In the genomic region with DNA sequence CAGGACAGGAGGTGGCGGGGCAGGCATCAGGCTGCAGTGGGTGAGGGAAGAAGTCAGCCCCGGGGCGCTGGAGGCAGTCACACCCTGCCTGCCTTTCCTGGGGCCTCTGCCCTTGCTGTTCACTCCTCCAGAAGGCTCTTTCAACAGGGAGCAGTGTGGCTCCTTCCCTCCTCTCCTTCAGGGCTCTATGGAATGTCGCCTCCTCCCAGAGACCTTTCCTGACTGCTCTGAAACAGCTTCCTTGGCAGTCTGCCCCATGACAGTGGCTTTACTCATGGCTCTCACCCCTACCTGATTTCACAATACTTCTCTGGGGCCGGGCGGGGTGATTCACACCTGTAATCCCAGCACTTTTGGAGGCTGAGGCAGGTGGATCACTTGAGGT, we compare ENCODE assay signal across 8 cellular contexts. TPM values are rescaled to one million over a fixed set of nuclear protein-coding genes. Genes with fewer than 3 reads are reported as not detected.
DNase-seq lines count a peak whose midpoint lies in the region; FAIRE-seq and TF ChIP-seq lines count a peak whose summit lies in the region.

No MANE protein-coding gene starts in this region.

- 0 out of 2 replicates have a peak, but pooled peaks have one; percentile 2 for TF ChIP-seq CTCF in AG04450 (IDR thresholded peaks at IDR 0.05; ENCODE audit: low read depth, low read length)
- no peak for TF ChIP-seq CTCF in kidney (IDR thresholded peaks at IDR 0.05; ENCODE audit: borderline replicate concordance, extremely low read depth, insufficient read depth)

- peaks cover 5 to 13% of the 10 kb centered on the region in 2 donors for H3K4me1 ChIP-seq in kidney (ENCODE audit: control insufficient read depth in 1 of 2, insufficient read depth in 1 of 2, low read depth in 1 of 2, low read length in 2 of 2)

- POLR2A ChIA-PET in AG04450 (lab: Yijun Ruan, JAX), result interaction anchor here (0.7 kb wide), 1 partner anchor 20 kb away, joined by 3 read pairs; no protein-coding TSS in a partner anchor

- H3K36me3 ChIP-seq in kidney (ENCODE audit: control insufficient read depth in 1 of 2, insufficient read depth in 2 of 2, low read length in 2 of 2), result no peaks in the 10 kb centered on the region

- H3K27me3 ChIP-seq in AG04450 (ENCODE audit: control insufficient read depth, insufficient read depth, low read length), result no peaks in the 10 kb centered on the region

- TF ChIP-seq POLR2A in GM12892 (IDR thresholded peaks at IDR 0.05; ENCODE audit: low read depth, low read length), result no peak

- CTCF ChIA-PET in AG04450 (lab: Charles Lee), result interaction anchor here (0.6 to 2.4 kb wide), 2 partner anchors 9 to 12 kb away, joined by 3 to 14 read pairs; no protein-coding TSS in a partner anchor

- peak overlapping the region; percentile 21 for H3K27ac ChIP-seq in AG04450 (ENCODE audit: low read depth, low read length)
- peak overlapping the region in 1 of 2 donors; percentile 23 for H3K27ac ChIP-seq in kidney (ENCODE audit: low read depth in 2 of 2, low read length in 2 of 2)

- H3K4me3 ChIP-seq in AG04450 (ENCODE audit: low read depth, low read length), result no peak overlapping the region
- no peak overlapping the region for H3K4me3 ChIP-seq in kidney (ENCODE audit: low read length in 2 of 2)

- FAIRE-seq in kidney (lab: Jason Lieb, UNC) (no peak), GM12892 (lab: Jason Lieb, UNC) (no peak), GM19239 (lab: Jason Lieb, UNC) (no peak)

- no peak overlapping the region for H3K9ac ChIP-seq in kidney (ENCODE audit: low read length in 2 of 2)

- DNase-seq in AG04450 (ENCODE audit: low read depth, low spot score), result peak; percentile 68
- peak; percentile 98 for DNase-seq in M059J (ENCODE audit: low read depth)
- DNase-seq in activated naive CD4-positive, alpha-beta T cell treated with anti-CD3 and anti-CD28 coated beads, Interleukin-2, amount 50 U/mL, for 16 hours, result peak; percentile 55
- peak; percentile 89 for DNase-seq in kidney
- DNase-seq in occipital lobe (lab: John Stamatoyannopoulos, UW), result no peak
- DNase-seq in GM12892 (ENCODE audit: insufficient read length), result no peak
- no peak for DNase-seq in anterior cingulate cortex (lab: John Stamatoyannopoulos, UW)
- DNase-seq in GM19239 (ENCODE audit: insufficient read length, low spot score), result no peak

- no peaks in the 10 kb centered on the region for H3K9me3 ChIP-seq in AG04450 (ENCODE audit: control insufficient read depth, insufficient read depth, low read length)
- H3K9me3 ChIP-seq in kidney (ENCODE audit: control insufficient read depth in 1 of 2, low read length in 2 of 2), result no peaks in the 10 kb centered on the region

- intact Hi-C loops in kidney (cut with DNase I), result no loop called here

RNA-seq across cellular contexts. Expression of gene RHOF, which starts 7.1 kb away (rescaled TPM):
- polyA plus RNA-seq in AG04450 (2011; rRNA removed) (5.3 TPM in 2 replicates), kidney (ENCODE audit: insufficient read depth, low read depth, low replicate concordance) (23.9 TPM)
- 10.3 and 14.6 TPM in 2 replicates for polyA minus RNA-seq in AG04450 (2011; rRNA and poly(A)+ RNA removed)
- total RNA-seq in M059J (2014; rRNA removed; shearing (Covaris generic)), result 0.27 and 0.42 TPM in 2 replicates
- total RNA-seq in kidney (42.6 TPM), occipital lobe (14.5 TPM)
- polyA plus RNA-seq in GM12892 (2012; ENCODE audit: missing spikeins), result 32.0 TPM

RNA-seq across cellular contexts. Expression of gene SETD1B, which starts 17.4 kb away (rescaled TPM):
- polyA plus RNA-seq in AG04450 (2011; rRNA removed) (1.1 and 1.6 TPM in 2 replicates), kidney (ENCODE audit: insufficient read depth, low read depth, low replicate concordance) (3.5 TPM)
- polyA minus RNA-seq in AG04450 (2011; rRNA and poly(A)+ RNA removed), result 3.4 and 3.5 TPM in 2 replicates
- 2.7 and 3.9 TPM in 2 replicates for total RNA-seq in M059J (2014; rRNA removed; shearing (Covaris generic))
- total RNA-seq in kidney (34.5 TPM), occipital lobe (2.3 TPM)
- 2.1 TPM for polyA plus RNA-seq in GM12892 (2012; ENCODE audit: missing spikeins)

Comparison
In these comparisons a context has a peak if more than half of its experiments do, and no peak if none do; other contexts are left out.
1. DNase-seq: peak in AG04450 (single experiment), M059J (single experiment), activated naive CD4-positive, alpha-beta T cell treated with anti-CD3 and anti-CD28 coated beads, Interleukin-2, amount 50 U/mL, for 16 hours (single experiment) and kidney (single experiment); none in occipital lobe (single experiment), GM12892 (single experiment), anterior cingulate cortex (0 of 58) and GM19239 (single experiment).
2. RNA of gene RHOF, which starts 7.1 kb away (total RNA-seq): 42.6 TPM in kidney (single experiment) and 14.5 TPM in occipital lobe (single experiment); 0.27 to 0.42 TPM in M059J; every median in the first group is over 10 times any median in the second.